19 cellular contexts compared by ENCODE assay signal in the genomic region with DNA sequence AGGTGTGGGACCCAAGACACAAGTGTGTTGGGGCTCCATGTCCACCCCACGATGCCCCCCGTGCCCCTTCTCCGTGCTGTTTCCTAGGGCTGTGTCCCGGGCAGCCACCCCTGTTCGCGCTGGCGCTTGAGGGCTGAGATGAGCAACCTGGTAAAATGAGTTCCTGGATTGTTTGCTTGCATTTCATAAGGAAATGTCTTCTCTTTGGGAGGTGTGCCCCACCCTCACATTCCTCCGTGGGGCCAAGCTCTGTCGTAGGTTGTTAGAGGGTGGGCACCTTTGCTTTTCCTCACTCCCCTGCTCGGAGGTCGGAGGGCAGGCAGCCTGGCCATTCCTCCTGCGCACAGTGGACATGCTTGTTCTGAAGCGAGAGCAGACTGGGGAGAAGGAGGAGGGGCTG.
A peak's percentile ranks its signal among the peaks of the same experiment; 100 is the strongest.
DNase-seq lines count a peak whose midpoint lies in the region; ATAC-seq and TF ChIP-seq lines count a peak whose summit lies in the region.
"Had no signal": no experiment of that assay in that cellular context is flagged by ENCODE, and none has a peak within 500 bp of the region (broad histone marks: within the 10 kb centered on the region; RNA-seq: fewer than 3 reads in every experiment).

No MANE protein-coding gene starts in this region.

- H3K9me3 ChIP-seq in left lung, result no peaks in the 10 kb centered on the region
- no peaks in the 10 kb centered on the region for H3K9me3 ChIP-seq in upper lobe of right lung

- no peak overlapping the region for H3K4me3 ChIP-seq in left lung
- no peak overlapping the region for H3K4me3 ChIP-seq in upper lobe of right lung
- H3K4me3 ChIP-seq: lung, PC-9 had no signal

- peaks cover 6% of the 10 kb centered on the region for H3K36me3 Mint-ChIP-seq in natural killer cell treated with Interleukin-12 subunit alpha and Interleukin-12 subunit beta and Interleukin-15 and Interleukin-18, amount 100 ng/mL, for 72 hours
- no peaks in the 10 kb centered on the region for H3K36me3 Mint-ChIP-seq in natural killer cell
- H3K36me3 Mint-ChIP-seq in WTC11, result no peaks in the 10 kb centered on the region; the same call in 1 of the 2 replicates

- no peaks in the 10 kb centered on the region for H3K27me3 Mint-ChIP-seq in natural killer cell treated with Interleukin-12 subunit alpha and Interleukin-12 subunit beta and Interleukin-15 and Interleukin-18, amount 100 ng/mL, for 72 hours
- H3K27me3 Mint-ChIP-seq in natural killer cell (ENCODE audit: low read depth in 2 of 2) (no peaks in the 10 kb centered on the region), WTC11 (ENCODE audit: low read depth) (no peaks in the 10 kb centered on the region)
- H3K27me3 Mint-ChIP-seq: progenitor cell of endocrine pancreas had no signal

- H3K27ac ChIP-seq in left lung, result peak overlapping the region in 1 of 2 donors; percentile 87
- H3K27ac ChIP-seq in upper lobe of right lung, result no peak overlapping the region
- H3K27ac ChIP-seq in caudate nucleus (ENCODE audit: low read depth, low read length), result no peak overlapping the region
- H3K27ac ChIP-seq: PC-9 had no signal

- H3K4me1 Mint-ChIP-seq in natural killer cell treated with Interleukin-12 subunit alpha and Interleukin-12 subunit beta and Interleukin-15 and Interleukin-18, amount 100 ng/mL, for 72 hours (ENCODE audit: low read depth in 2 of 2), result peaks cover 12 to 29% of the 10 kb centered on the region in 2 donors
- peaks cover 2 to 17% of the 10 kb centered on the region in 2 donors for H3K4me1 Mint-ChIP-seq in natural killer cell
- peaks cover 12% of the 10 kb centered on the region for H3K4me1 Mint-ChIP-seq in WTC11

- intact Hi-C loops in natural killer cell (cut with micrococcal nuclease) (no loop called here), left lung (cut with DNase I) (no loop called here), upper lobe of right lung (cut with DNase I) (no loop called here)

- H3K27me3 ChIP-seq in left lung (no peaks in the 10 kb centered on the region), upper lobe of right lung (no peaks in the 10 kb centered on the region)

- H3K4me1 ChIP-seq in left lung (peaks cover 0 to 25% of the 10 kb centered on the region in 2 donors), upper lobe of right lung (no peaks in the 10 kb centered on the region)

- H3K4me3 Mint-ChIP-seq in natural killer cell treated with Interleukin-12 subunit alpha and Interleukin-12 subunit beta and Interleukin-15 and Interleukin-18, amount 100 ng/mL, for 72 hours, result no peak overlapping the region
- H3K4me3 Mint-ChIP-seq in natural killer cell (no peak overlapping the region), WTC11 (no peak overlapping the region)

- TF ChIP-seq CTCF in natural killer cell (IDR thresholded peaks at IDR 0.05) (no peak), WTC11 (IDR thresholded peaks at IDR 0.05) (no peak), left lung (IDR thresholded peaks at IDR 0.05) (no peak), upper lobe of right lung (IDR thresholded peaks at IDR 0.05) (no peak)

- POLR2A ChIA-PET in WTC11 (lab: Charles Lee), result no interaction called here

- H3K9me3 Mint-ChIP-seq in natural killer cell treated with Interleukin-12 subunit alpha and Interleukin-12 subunit beta and Interleukin-15 and Interleukin-18, amount 100 ng/mL, for 72 hours, result no peaks in the 10 kb centered on the region
- H3K9me3 Mint-ChIP-seq in natural killer cell, result no peaks in the 10 kb centered on the region
- H3K9me3 Mint-ChIP-seq in WTC11, result no peaks in the 10 kb centered on the region
- H3K9me3 Mint-ChIP-seq: activated T-cell treated with anti-CD3 and anti-CD28 coated beads, Interleukin-2, amount 50 U/mL, for 4 hours had no signal

- CTCF ChIA-PET in WTC11 (lab: Charles Lee), result no interaction called here

- no peak for ATAC-seq in natural killer cell treated with Interleukin-12 subunit alpha and Interleukin-12 subunit beta and Interleukin-15 and Interleukin-18, amount 100 ng/mL, for 72 hours
- ATAC-seq in natural killer cell, result no peak
- ATAC-seq in WTC11, result no peak
- ATAC-seq in left lung, result no peak
- ATAC-seq in upper lobe of right lung, result no peak

- peak; percentile 47 for DNase-seq in natural killer cell treated with Interleukin-12 subunit alpha and Interleukin-12 subunit beta and Interleukin-15 and Interleukin-18, amount 100 ng/mL, for 72 hours (ENCODE audit: low spot score)
- no peak for DNase-seq in natural killer cell
- DNase-seq in WTC11 (ENCODE audit: low spot score), result no peak
- peak; percentile 7 to 39 for DNase-seq in left lung
- DNase-seq in upper lobe of right lung, result peak; percentile 42
- DNase-seq in NCI-H2029 treated with DMSO at 0.1 percent for 48 hours (lab: John Stamatoyannopoulos, UW), result no peak
- DNase-seq in OCI-M1 (lab: John Stamatoyannopoulos, UW), result no peak
- no peak for DNase-seq in caudate nucleus (lab: John Stamatoyannopoulos, UW)
- DNase-seq: activated CD4-positive, alpha-beta T cell treated with anti-CD3 and anti-CD28 coated beads for 1 hour; activated T-cell treated with anti-CD3 and anti-CD28 coated beads, Interleukin-2, amount 50 U/mL, for 4 hours; AML-193; NCI-H1417 treated with DMSO at 0.1 percent for 48 hours; NCI-H2171 treated with DMSO at 0.1 percent for 48 hours; NCI-H82; PC-9; small intestine; stimulated activated CD4-positive, alpha-beta T cell treated with anti-CD3 and anti-CD28 coated beads, Interleukin-4, amount 100 ng/mL, for 4 hours had no signal

- peak overlapping the region; percentile 78 to 81 for H3K27ac Mint-ChIP-seq in natural killer cell treated with Interleukin-12 subunit alpha and Interleukin-12 subunit beta and Interleukin-15 and Interleukin-18, amount 100 ng/mL, for 72 hours
- H3K27ac Mint-ChIP-seq in natural killer cell (no peak overlapping the region), WTC11 (peak overlapping the region; percentile 88)
- H3K27ac Mint-ChIP-seq: progenitor cell of endocrine pancreas had no signal

- H3K36me3 ChIP-seq in left lung (peaks cover 0 to 19% of the 10 kb centered on the region in 2 donors), upper lobe of right lung (peaks cover 6% of the 10 kb centered on the region)

TF ChIP-seq in WTC11, 78 proteins besides CTCF, POLR2A, EP300 and RAD21:
- TF ChIP-seq, protein P1, sequence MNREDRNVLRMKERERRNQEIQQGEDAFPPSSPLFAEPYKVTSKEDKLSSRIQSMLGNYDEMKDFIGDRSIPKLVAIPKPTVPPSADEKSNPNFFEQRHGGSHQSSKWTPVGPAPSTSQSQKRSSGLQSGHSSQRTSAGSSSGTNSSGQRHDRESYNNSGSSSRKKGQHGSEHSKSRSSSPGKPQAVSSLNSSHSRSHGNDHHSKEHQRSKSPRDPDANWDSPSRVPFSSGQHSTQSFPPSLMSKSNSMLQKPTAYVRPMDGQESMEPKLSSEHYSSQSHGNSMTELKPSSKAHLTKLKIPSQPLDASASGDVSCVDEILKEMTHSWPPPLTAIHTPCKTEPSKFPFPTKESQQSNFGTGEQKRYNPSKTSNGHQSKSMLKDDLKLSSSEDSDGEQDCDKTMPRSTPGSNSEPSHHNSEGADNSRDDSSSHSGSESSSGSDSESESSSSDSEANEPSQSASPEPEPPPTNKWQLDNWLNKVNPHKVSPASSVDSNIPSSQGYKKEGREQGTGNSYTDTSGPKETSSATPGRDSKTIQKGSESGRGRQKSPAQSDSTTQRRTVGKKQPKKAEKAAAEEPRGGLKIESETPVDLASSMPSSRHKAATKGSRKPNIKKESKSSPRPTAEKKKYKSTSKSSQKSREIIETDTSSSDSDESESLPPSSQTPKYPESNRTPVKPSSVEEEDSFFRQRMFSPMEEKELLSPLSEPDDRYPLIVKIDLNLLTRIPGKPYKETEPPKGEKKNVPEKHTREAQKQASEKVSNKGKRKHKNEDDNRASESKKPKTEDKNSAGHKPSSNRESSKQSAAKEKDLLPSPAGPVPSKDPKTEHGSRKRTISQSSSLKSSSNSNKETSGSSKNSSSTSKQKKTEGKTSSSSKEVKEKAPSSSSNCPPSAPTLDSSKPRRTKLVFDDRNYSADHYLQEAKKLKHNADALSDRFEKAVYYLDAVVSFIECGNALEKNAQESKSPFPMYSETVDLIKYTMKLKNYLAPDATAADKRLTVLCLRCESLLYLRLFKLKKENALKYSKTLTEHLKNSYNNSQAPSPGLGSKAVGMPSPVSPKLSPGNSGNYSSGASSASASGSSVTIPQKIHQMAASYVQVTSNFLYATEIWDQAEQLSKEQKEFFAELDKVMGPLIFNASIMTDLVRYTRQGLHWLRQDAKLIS (CRISPR knock-in tag; IDR thresholded peaks at IDR 0.05; ENCODE audit: borderline replicate concordance), result no peak
- TF ChIP-seq CREM (CRISPR knock-in tag; IDR thresholded peaks at IDR 0.05), result no peak
- TF ChIP-seq HMGA2 (CRISPR knock-in tag; IDR thresholded peaks at IDR 0.05), result no peak
- TF ChIP-seq TEAD4 (CRISPR knock-in tag; IDR thresholded peaks at IDR 0.05), result no peak

Comparison
In these comparisons a context has a peak if more than half of its experiments do, and no peak if none do; other contexts are left out.
1. DNase-seq: peak in natural killer cell treated with Interleukin-12 subunit alpha and Interleukin-12 subunit beta and Interleukin-15 and Interleukin-18, amount 100 ng/mL, for 72 hours (single experiment), left lung (2 of 2) and upper lobe of right lung (single experiment); none in natural killer cell (single experiment), WTC11 (single experiment), NCI-H2029 treated with DMSO at 0.1 percent for 48 hours (single experiment), OCI-M1 (single experiment) and caudate nucleus (0 of 61).
2. H3K27ac Mint-ChIP-seq: peak in natural killer cell treated with Interleukin-12 subunit alpha and Interleukin-12 subunit beta and Interleukin-15 and Interleukin-18, amount 100 ng/mL, for 72 hours (2 of 2) and WTC11 (single experiment); none in natural killer cell (0 of 2).